8 cellular contexts compared by ENCODE assay signal in the genomic region with DNA sequence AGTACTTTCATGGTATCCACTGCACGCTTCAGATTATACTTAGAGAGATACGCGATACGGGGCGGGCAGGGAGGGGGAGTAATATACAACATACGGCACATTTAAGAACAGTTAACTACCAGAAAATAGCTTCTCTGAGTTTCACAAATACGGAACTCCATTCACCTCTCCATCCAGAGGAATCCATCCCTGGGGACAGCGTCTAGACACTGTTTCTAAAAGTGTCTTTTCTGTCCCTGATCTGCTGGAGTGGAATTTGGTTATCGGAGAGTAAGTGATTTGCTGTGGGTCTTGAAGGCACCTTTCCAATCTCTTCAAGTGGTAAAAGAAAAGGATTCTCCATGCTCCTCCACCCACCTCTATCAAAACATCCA. TPM values are rescaled to one million over a fixed set of nuclear protein-coding genes. Genes with fewer than 3 reads are reported as not detected.
A peak's percentile ranks its signal among the peaks of the same experiment; 100 is the strongest.
DNase-seq lines count a peak whose midpoint lies in the region; ATAC-seq, FAIRE-seq and TF ChIP-seq lines count a peak whose summit lies in the region.

No MANE protein-coding gene starts in this region.

- H3K4me1 ChIP-seq in endothelial cell of umbilical vein (ENCODE audit: control insufficient read depth, extremely low read depth, insufficient read depth, low read length), result peaks cover 24% of the 10 kb centered on the region

- H3K27me3 ChIP-seq in endothelial cell of umbilical vein (ENCODE audit: control insufficient read depth in 2 of 2, insufficient read depth in 2 of 2, low read length in 2 of 2), result no peaks in the 10 kb centered on the region

- peak overlapping the region; percentile 86 for H2AFZ ChIP-seq in endothelial cell of umbilical vein (ENCODE audit: low read depth, low read length)

- H3K36me3 Mint-ChIP-seq in stimulated activated naive CD8-positive, alpha-beta T cell treated with anti-CD3 and anti-CD28 coated beads, Interleukin-15, Interleukin-2, amounts not matched to agents 100 ng/mL and 50 ng/mL, for 24 hours (ENCODE audit: low read depth), result peaks cover 18% of the 10 kb centered on the region
- no peaks in the 10 kb centered on the region for H3K36me3 Mint-ChIP-seq in natural killer cell

- no peaks in the 10 kb centered on the region for H3K9me3 Mint-ChIP-seq in stimulated activated naive CD8-positive, alpha-beta T cell treated with anti-CD3 and anti-CD28 coated beads, Interleukin-15, Interleukin-2, amounts not matched to agents 100 ng/mL and 50 ng/mL, for 24 hours
- H3K9me3 Mint-ChIP-seq in natural killer cell, result no peaks in the 10 kb centered on the region

- peak overlapping the region; percentile 85 for H3K9ac ChIP-seq in endothelial cell of umbilical vein (replicated peaks; ENCODE audit: extremely low read depth, insufficient read depth, low read length)

- peak overlapping the region; percentile 88 for H3K4me3 Mint-ChIP-seq in stimulated activated naive CD8-positive, alpha-beta T cell treated with anti-CD3 and anti-CD28 coated beads, Interleukin-15, Interleukin-2, amounts not matched to agents 100 ng/mL and 50 ng/mL, for 24 hours
- H3K4me3 Mint-ChIP-seq in natural killer cell, result peak overlapping the region; percentile 88

- intact Hi-C loops in endothelial cell of umbilical vein (cut with micrococcal nuclease) (loop anchor here (1.0 to 5.0 kb wide), 5 partner anchors 63 to 212 kb away; no protein-coding TSS in a partner anchor), natural killer cell (cut with micrococcal nuclease) (loop anchor here (2.0 kb wide), 1 partner anchor 135 kb away; a partner anchor contains a TSS)

- ATAC-seq in stimulated activated naive CD8-positive, alpha-beta T cell treated with anti-CD3 and anti-CD28 coated beads, Interleukin-15, Interleukin-2, amounts not matched to agents 100 U/mL and 50 U/mL, for 24 hours, result no peak
- ATAC-seq in natural killer cell (no peak), GM18861 (IDR thresholded peaks at IDR 0.05; ENCODE audit: unreplicated experiment) (no peak)

- H3K27me3 Mint-ChIP-seq in stimulated activated naive CD8-positive, alpha-beta T cell treated with anti-CD3 and anti-CD28 coated beads, Interleukin-15, Interleukin-2, amounts not matched to agents 100 ng/mL and 50 ng/mL, for 24 hours, result no peaks in the 10 kb centered on the region
- H3K27me3 Mint-ChIP-seq in natural killer cell (ENCODE audit: low read depth in 2 of 2), result no peaks in the 10 kb centered on the region

- H3K79me2 ChIP-seq in endothelial cell of umbilical vein (ENCODE audit: control insufficient read depth, insufficient read depth, low read length), result peaks cover 28% of the 10 kb centered on the region

- no peaks in the 10 kb centered on the region for H3K9me3 ChIP-seq in endothelial cell of umbilical vein (replicated peaks; ENCODE audit: control insufficient read depth, insufficient read depth, low read length)

- TF ChIP-seq POLR2A in endothelial cell of umbilical vein (IDR thresholded peaks at IDR 0.05; ENCODE audit: low read depth, low read length), result no peak

- H3K27ac Mint-ChIP-seq in stimulated activated naive CD8-positive, alpha-beta T cell treated with anti-CD3 and anti-CD28 coated beads, Interleukin-15, Interleukin-2, amounts not matched to agents 100 ng/mL and 50 ng/mL, for 24 hours, result peak overlapping the region; percentile 97
- H3K27ac Mint-ChIP-seq in natural killer cell, result peak overlapping the region; percentile 84 to 95

- TF ChIP-seq CTCF in RWPE1 (conservative IDR thresholded peaks at IDR 0.05; ENCODE audit: low read depth), result no peak
- TF ChIP-seq CTCF in endothelial cell of umbilical vein (IDR thresholded peaks at IDR 0.05; ENCODE audit: extremely low read depth in 1 of 2, insufficient read depth in 1 of 2, low read depth in 1 of 2, low read length in 2 of 2), result no peak
- no peak for TF ChIP-seq CTCF in natural killer cell (IDR thresholded peaks at IDR 0.05)

- peaks cover 0 to 4% of the 10 kb centered on the region in 2 experiments for H3K36me3 ChIP-seq in endothelial cell of umbilical vein (ENCODE audit: control insufficient read depth in 2 of 2, extremely low read depth in 1 of 2, insufficient read depth in 2 of 2, low read length in 2 of 2)

- no peaks in the 10 kb centered on the region for H3K9me1 ChIP-seq in endothelial cell of umbilical vein (replicated peaks; ENCODE audit: control insufficient read depth, extremely low read depth, insufficient read depth, low read length)

- H3K4me2 ChIP-seq in endothelial cell of umbilical vein (ENCODE audit: insufficient read depth, low read length), result peak overlapping the region; percentile 91

- peak overlapping the region; percentile 91 to 97 (median 96) for H3K4me3 ChIP-seq in endothelial cell of umbilical vein (replicated peaks in 1 of 3; ENCODE audit: insufficient read depth in 1 of 3, low read depth in 1 of 3, low read length in 3 of 3)

- dilution Hi-C loops in endothelial cell of umbilical vein (cut with MboI; ENCODE audit: extremely low pct_ligation_motif_present, low sequenced_read_pairs), result no loop called here

- no peak for DNase-seq in stimulated activated naive CD8-positive, alpha-beta T cell treated with anti-CD3 and anti-CD28 coated beads, Interleukin-15, Interleukin-2, amounts not matched to agents 100 U/mL and 50 U/mL, for 24 hours
- DNase-seq in RWPE1 (ENCODE audit: low spot score) (peak; percentile 23), endothelial cell of umbilical vein (ENCODE audit: low read depth, low spot score) (peak; percentile 73), natural killer cell (no peak), NCI-H2107 treated with DMSO at 0.1 percent for 48 hours (lab: John Stamatoyannopoulos, UW; ENCODE audit: unreplicated experiment) (no peak), NCI-H1436 (lab: John Stamatoyannopoulos, UW) (no peak)

- FAIRE-seq in endothelial cell of umbilical vein (lab: Jason Lieb, UNC), result no peak

- BruUV-seq in endothelial cell of umbilical vein (replicated peaks; lab: Mats Ljungman, UMichigan), result no TSS peak

- H4K20me1 ChIP-seq in endothelial cell of umbilical vein (replicated peaks; ENCODE audit: control insufficient read depth, extremely low read depth, insufficient read depth, low read length), result no peaks in the 10 kb centered on the region

- POLR2A ChIA-PET in RWPE1 (lab: Yijun Ruan, JAX; ENCODE audit: low non-redundant PET), result interaction anchor here (1.1 to 1.5 kb wide), 2 partner anchors 134 to 283 kb away, joined by 3 to 7 read pairs; a partner anchor contains a TSS
- POLR2A ChIA-PET in endothelial cell of umbilical vein (lab: Charles Lee), result interaction anchor here (1.4 kb wide), 1 partner anchor 135 kb away, joined by 9 read pairs; a partner anchor contains a TSS

- H3K4me1 Mint-ChIP-seq in stimulated activated naive CD8-positive, alpha-beta T cell treated with anti-CD3 and anti-CD28 coated beads, Interleukin-15, Interleukin-2, amounts not matched to agents 100 ng/mL and 50 ng/mL, for 24 hours (ENCODE audit: low read depth), result peaks cover 30% of the 10 kb centered on the region
- peaks cover 18 to 28% of the 10 kb centered on the region in 2 donors for H3K4me1 Mint-ChIP-seq in natural killer cell

- CTCF ChIA-PET in RWPE1 (lab: Yijun Ruan, JAX), result interaction anchor here (0.6 to 0.8 kb wide), 2 partner anchors 155 to 222 kb away, joined by 5 read pairs; no protein-coding TSS in a partner anchor
- CTCF ChIA-PET in endothelial cell of umbilical vein (lab: Charles Lee), result interaction anchor here (1.0 to 1.8 kb wide), 6 partner anchors 14 to 203 kb away, joined by 3 to 10 read pairs (median 3); a partner anchor contains a TSS

- H3K27ac ChIP-seq in RWPE1, result peak overlapping the region; percentile 94
- H3K27ac ChIP-seq in endothelial cell of umbilical vein (ENCODE audit: insufficient read depth, low read depth, low read length), result peak overlapping the region; percentile 66

TF ChIP-seq in endothelial cell of umbilical vein, 7 proteins besides CTCF, POLR2A, EP300 and RAD21:
- TF ChIP-seq FOS (IDR thresholded peaks at IDR 0.05; ENCODE audit: borderline replicate concordance, insufficient read depth, low read length) (no peak), EZH2 (IDR thresholded peaks at IDR 0.05; ENCODE audit: borderline replicate concordance, low read depth, low read length, severe bottlenecking) (no peak), GATA2 (IDR thresholded peaks at IDR 0.05; ENCODE audit: insufficient read depth, insufficient read length, low read depth, low read length) (no peak), POLR2AphosphoS5 (IDR thresholded peaks at IDR 0.05; ENCODE audit: insufficient read depth, low read depth, low read length) (no peak), JUN (IDR thresholded peaks at IDR 0.05; ENCODE audit: borderline replicate concordance, insufficient read depth, insufficient read length, low read depth) (no peak), MYC (IDR thresholded peaks at IDR 0.05; ENCODE audit: low read depth, low read length) (no peak)
- TF ChIP-seq, protein P1, sequence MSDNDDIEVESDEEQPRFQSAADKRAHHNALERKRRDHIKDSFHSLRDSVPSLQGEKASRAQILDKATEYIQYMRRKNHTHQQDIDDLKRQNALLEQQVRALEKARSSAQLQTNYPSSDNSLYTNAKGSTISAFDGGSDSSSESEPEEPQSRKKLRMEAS (IDR thresholded peaks at IDR 0.05; ENCODE audit: insufficient read depth, insufficient read length), result no peak

RNA-seq across cellular contexts. Expression of a gene that starts 0.8 kb away (rescaled TPM):
- total RNA-seq in endothelial cell of umbilical vein (46.6 and 51.1 TPM in 2 replicates), natural killer cell (10 to 100 TPM; 42.0 to 48.9 (median 42.3) TPM)
- 18.3 and 22.4 TPM in 2 replicates for polyA plus RNA-seq in endothelial cell of umbilical vein
- 18.3 and 19.0 TPM in 2 replicates for polyA plus RNA-seq in endothelial cell of umbilical vein (2011; cell fraction: cytosol; rRNA removed)
- polyA plus RNA-seq in endothelial cell of umbilical vein (2011; cell fraction: nucleus; rRNA removed), result 25.2 and 26.3 TPM in 2 replicates
- polyA plus RNA-seq in endothelial cell of umbilical vein (2012), result 23.6 and 33.6 TPM in 2 replicates
- polyA minus RNA-seq in endothelial cell of umbilical vein, result 60.1 and 70.3 TPM in 2 replicates
- polyA minus RNA-seq in endothelial cell of umbilical vein (2011; cell fraction: cytosol; rRNA and poly(A)+ RNA removed), result 38.3 TPM
- polyA minus RNA-seq in endothelial cell of umbilical vein (2011; cell fraction: nucleus; rRNA and poly(A)+ RNA removed), result 65.6 and 97.3 TPM in 2 replicates

Comparison
In these comparisons a context has a peak if more than half of its experiments do, and no peak if none do; other contexts are left out.
1. DNase-seq: peak in RWPE1 (single experiment) and endothelial cell of umbilical vein (single experiment); none in stimulated activated naive CD8-positive, alpha-beta T cell treated with anti-CD3 and anti-CD28 coated beads, Interleukin-15, Interleukin-2, amounts not matched to agents 100 U/mL and 50 U/mL, for 24 hours (single experiment), natural killer cell (single experiment), NCI-H2107 treated with DMSO at 0.1 percent for 48 hours (single experiment) and NCI-H1436 (single experiment).